In genomic region chr7:137820677-137821420, GRCh38 we compare ENCODE assay signal across 8 cellular contexts. TPM values are rescaled to one million over a fixed set of nuclear protein-coding genes. Genes with fewer than 3 reads are reported as not detected.
DNase-seq lines count a peak whose midpoint lies in the region; ATAC-seq and TF ChIP-seq lines count a peak whose summit lies in the region.

No MANE protein-coding gene starts in this region.

- DNase-seq in LNCaP clone FGC (ENCODE audit: low read depth) (peak; percentile 10), chondrocyte (ENCODE audit: low spot score) (peak; percentile 82), mucosa of descending colon (peak; percentile 4 to 46 (median 25)), OCI-LY7 (ENCODE audit: low spot score) (no peak), transverse colon (no peak), foreskin keratinocyte (no peak)
- no peak for DNase-seq in activated T-helper 2 cell treated with anti-CD3 and anti-CD28 coated beads, Interferon-gamma antibody, Interleukin-2, Interleukin-4, amounts not matched to agents 10 μg/mL and 5 μg/mL and 100 μg/mL, durations not matched to agents 14 hours and 24 hours and 36 hours (ENCODE audit: low spot score)

- peak overlapping the region; percentile 78 for H3K27ac Mint-ChIP-seq in chondrocyte (ENCODE audit: unreplicated experiment)
- H3K27ac Mint-ChIP-seq in activated T-helper 2 cell treated with anti-CD3 and anti-CD28 coated beads, Interferon-gamma antibody, Interleukin-2, Interleukin-4, amounts not matched to agents 10 μg/mL and 5 μg/mL and 100 μg/mL, durations not matched to agents 14 hours and 24 hours and 36 hours: no peak overlapping the region

- no peaks in the 10 kb centered on the region for H3K9me3 ChIP-seq in mucosa of descending colon
- H3K9me3 ChIP-seq in OCI-LY7 (ENCODE audit: low read length): no peaks in the 10 kb centered on the region
- no peaks in the 10 kb centered on the region for H3K9me3 ChIP-seq in transverse colon

- TF ChIP-seq CTCF in LNCaP clone FGC (IDR thresholded peaks at IDR 0.05; ENCODE audit: control insufficient read depth, extremely low read depth, insufficient read depth): no peak
- TF ChIP-seq CTCF in chondrocyte (IDR thresholded peaks at IDR 0.05): no peak
- TF ChIP-seq CTCF in mucosa of descending colon (IDR thresholded peaks at IDR 0.05): no peak
- no peak for TF ChIP-seq CTCF in OCI-LY7 (conservative IDR thresholded peaks at IDR 0.05; ENCODE audit: low read length)
- TF ChIP-seq CTCF in transverse colon (IDR thresholded peaks at IDR 0.05): no peak
- no peak for TF ChIP-seq CTCF in foreskin keratinocyte (conservative IDR thresholded peaks at IDR 0.05)

- H3K4me3 ChIP-seq in LNCaP clone FGC (ENCODE audit: low read depth, low read length): no peak overlapping the region
- no peak overlapping the region for H3K4me3 ChIP-seq in mucosa of descending colon
- H3K4me3 ChIP-seq in OCI-LY7 (ENCODE audit: low read depth, low read length, poor library complexity, severe bottlenecking): no peak overlapping the region
- no peak overlapping the region for H3K4me3 ChIP-seq in transverse colon

- no peaks in the 10 kb centered on the region for H3K9me3 Mint-ChIP-seq in chondrocyte (ENCODE audit: low read depth)
- no peaks in the 10 kb centered on the region for H3K9me3 Mint-ChIP-seq in activated T-helper 2 cell treated with anti-CD3 and anti-CD28 coated beads, Interferon-gamma antibody, Interleukin-2, Interleukin-4, amounts not matched to agents 10 μg/mL and 5 μg/mL and 100 μg/mL, durations not matched to agents 14 hours and 24 hours and 36 hours

- in situ Hi-C loops in transverse colon (cut with MboI; ENCODE audit: low pct_ligation_motif_present in 1 of 4, low pct_unique_long_range_greater_than_20kb in 1 of 4, low sequenced_read_pairs in 3 of 4): no loop called here

- H3K36me3 ChIP-seq in mucosa of descending colon (ENCODE audit: low read depth) (no peaks in the 10 kb centered on the region), OCI-LY7 (ENCODE audit: insufficient read depth, low read length) (no peaks in the 10 kb centered on the region), transverse colon (no peaks in the 10 kb centered on the region)

- H3K79me2 ChIP-seq in OCI-LY7 (ENCODE audit: insufficient read depth, low read depth, low read length): no peaks in the 10 kb centered on the region

- H3K27me3 ChIP-seq in transverse colon: no peaks in the 10 kb centered on the region
- H3K27me3 ChIP-seq in foreskin keratinocyte: peaks cover 5% of the 10 kb centered on the region

- no peak for TF ChIP-seq POLR2A in transverse colon (IDR thresholded peaks at IDR 0.05)

- H3K4me2 ChIP-seq in OCI-LY7 (ENCODE audit: low read length): no peak overlapping the region

- H3K36me3 Mint-ChIP-seq in chondrocyte (ENCODE audit: low read depth): peaks cover 11% of the 10 kb centered on the region
- H3K36me3 Mint-ChIP-seq in activated T-helper 2 cell treated with anti-CD3 and anti-CD28 coated beads, Interferon-gamma antibody, Interleukin-2, Interleukin-4, amounts not matched to agents 10 μg/mL and 5 μg/mL and 100 μg/mL, durations not matched to agents 14 hours and 24 hours and 36 hours (ENCODE audit: low read depth): no peaks in the 10 kb centered on the region

- no TSS peak for BruUV-seq in OCI-LY7 (replicated peaks; lab: Mats Ljungman, UMichigan)

- TF ChIP-seq EP300 in transverse colon (IDR thresholded peaks at IDR 0.05; ENCODE audit: low read depth): no peak

- POLR2A ChIA-PET in OCI-LY7 (lab: Charles Lee): interaction anchor here (0.7 to 0.8 kb wide), 2 partner anchors 12 to 22 kb away, joined by 3 read pairs; no protein-coding TSS in a partner anchor

- H3K4me1 Mint-ChIP-seq in chondrocyte (ENCODE audit: low read depth): peaks cover 64% of the 10 kb centered on the region
- H3K4me1 Mint-ChIP-seq in activated T-helper 2 cell treated with anti-CD3 and anti-CD28 coated beads, Interferon-gamma antibody, Interleukin-2, Interleukin-4, amounts not matched to agents 10 μg/mL and 5 μg/mL and 100 μg/mL, durations not matched to agents 14 hours and 24 hours and 36 hours (ENCODE audit: low read depth): no peaks in the 10 kb centered on the region

- CTCF ChIA-PET in OCI-LY7 (lab: Charles Lee; ENCODE audit: unreplicated experiment): interaction anchor here (1.0 kb wide), 1 partner anchor 165 kb away, joined by 3 read pairs; no protein-coding TSS in a partner anchor

- H3K9me2 ChIP-seq in OCI-LY7 (ENCODE audit: insufficient read depth, low read length): no peaks in the 10 kb centered on the region

- no peaks in the 10 kb centered on the region for H3K27me3 Mint-ChIP-seq in chondrocyte (ENCODE audit: low read depth)
- H3K27me3 Mint-ChIP-seq in activated T-helper 2 cell treated with anti-CD3 and anti-CD28 coated beads, Interferon-gamma antibody, Interleukin-2, Interleukin-4, amounts not matched to agents 10 μg/mL and 5 μg/mL and 100 μg/mL, durations not matched to agents 14 hours and 24 hours and 36 hours (ENCODE audit: low read depth): peaks cover 9% of the 10 kb centered on the region

- no peak overlapping the region for H2AFZ ChIP-seq in OCI-LY7 (ENCODE audit: low read length)

- peak overlapping the region; percentile 31 for H3K4me3 Mint-ChIP-seq in chondrocyte (ENCODE audit: unreplicated experiment)
- no peak overlapping the region for H3K4me3 Mint-ChIP-seq in activated T-helper 2 cell treated with anti-CD3 and anti-CD28 coated beads, Interferon-gamma antibody, Interleukin-2, Interleukin-4, amounts not matched to agents 10 μg/mL and 5 μg/mL and 100 μg/mL, durations not matched to agents 14 hours and 24 hours and 36 hours (ENCODE audit: low read depth)

- no peaks in the 10 kb centered on the region for H4K20me1 ChIP-seq in OCI-LY7 (ENCODE audit: insufficient read depth, low read length)

- H3K4me1 ChIP-seq in mucosa of descending colon (ENCODE audit: low read depth) (no peaks in the 10 kb centered on the region), OCI-LY7 (ENCODE audit: insufficient read depth, low read length, poor library complexity, severe bottlenecking) (no peaks in the 10 kb centered on the region), transverse colon (peaks cover 0 to 7% (median 0%) of the 10 kb centered on the region in 4 donors), foreskin keratinocyte (no peaks in the 10 kb centered on the region)

- intact Hi-C loops in mucosa of descending colon (cut with DNase I, micrococcal nuclease) (no loop called here), OCI-LY7 (cut with micrococcal nuclease; ENCODE audit: unreplicated experiment) (no loop called here), transverse colon (cut with DNase I; ENCODE audit: low total_unique reads) (no loop called here)
- intact Hi-C loops in activated T-helper 2 cell treated with anti-CD3 and anti-CD28 coated beads, Interferon-gamma antibody, Interleukin-2, Interleukin-4, amounts not matched to agents 10 μg/mL and 5 μg/mL and 100 μg/mL, durations not matched to agents 14 hours and 24 hours and 36 hours (cut with micrococcal nuclease): no loop called here

- WGBS in transverse colon (ENCODE audit: low coverage in 1 of 2), 2 donors: 29 to 33% methylated on average over 1 to 8 of the region's 8 CpGs

- ATAC-seq in GM19025 (IDR thresholded peaks at IDR 0.05; ENCODE audit: low read depth, unreplicated experiment): peak; percentile 91
- no peak for ATAC-seq in mucosa of descending colon
- no peak for ATAC-seq in foreskin keratinocyte

- no peak overlapping the region for H3K27ac ChIP-seq in OCI-LY7 (ENCODE audit: low read depth, low read length, poor library complexity, severe bottlenecking)
- H3K27ac ChIP-seq in transverse colon: no peak overlapping the region
- H3K27ac ChIP-seq in foreskin keratinocyte: no peak overlapping the region

RNA-seq across cellular contexts. Expression of gene DGKI, which starts 25.9 kb away (rescaled TPM):
- total RNA-seq in chondrocyte: 15.3 to 52.4 TPM (median 17.0 TPM) in 3 replicates
- total RNA-seq in mucosa of descending colon: 1 to 10 TPM in 1 of 3 donors, under 1 TPM in 2; 0.36 to 1.4 (median 0.46) TPM
- total RNA-seq in activated T-helper 2 cell treated with anti-CD3 and anti-CD28 coated beads, Interferon-gamma antibody, Interleukin-2, Interleukin-4, amounts not matched to agents 10 μg/mL and 5 μg/mL and 100 μg/mL, durations not matched to agents 14 hours and 24 hours and 36 hours: 2.8 and 3.9 TPM in 2 replicates
- total RNA-seq in OCI-LY7 (2014; rRNA removed; shearing (Covaris generic)): not detected in 2 replicates
- 0.46 and 0.55 TPM in 2 replicates for total RNA-seq in OCI-LY7 (2022)
- 1 to 10 TPM in 1 of 4 donors, under 1 TPM in 2, not detected in 1; 0.64 to 1.2 (median 1.00) TPM for total RNA-seq in transverse colon
- total RNA-seq in foreskin keratinocyte: not detected in 2 replicates
- not detected in 2 replicates for polyA plus RNA-seq in foreskin keratinocyte

Comparison
In these comparisons a context has a peak if more than half of its experiments do, and no peak if none do; other contexts are left out.
1. DNase-seq: peak in LNCaP clone FGC (single experiment), chondrocyte (single experiment) and mucosa of descending colon (3 of 3); none in activated T-helper 2 cell treated with anti-CD3 and anti-CD28 coated beads, Interferon-gamma antibody, Interleukin-2, Interleukin-4, amounts not matched to agents 10 μg/mL and 5 μg/mL and 100 μg/mL, durations not matched to agents 14 hours and 24 hours and 36 hours (single experiment), OCI-LY7 (single experiment), transverse colon (single experiment) and foreskin keratinocyte (0 of 2).